7 cellular contexts compared by ENCODE assay signal in genomic region chr6:158672119-158672518, GRCh38. TPM values are rescaled to one million over a fixed set of nuclear protein-coding genes. Genes with fewer than 3 reads are reported as not detected.
A peak's percentile ranks its signal among the peaks of the same experiment; 100 is the strongest.
DNase-seq lines count a peak whose midpoint lies in the region; ATAC-seq, FAIRE-seq and TF ChIP-seq lines count a peak whose summit lies in the region.
"Not testable (repeated sequence)": the region's sequence is repeated elsewhere in the genome, so short reads cannot be mapped to it uniquely, and the experiment has no call there.

No MANE protein-coding gene starts in this region.

- not testable (repeated sequence) for H3K4me3 Mint-ChIP-seq in GM23338, type B pancreatic cell

- not testable (repeated sequence) for FAIRE-seq in K562 (lab: Jason Lieb, UNC)

- not testable (repeated sequence) for H3K4me3 ChIP-seq in GM23338; K562; thyroid gland (replicated peaks in 1 of 3)

- H2AFZ ChIP-seq in GM23338: 0 out of 2 replicates have a peak overlapping the region, but pooled peaks have one; percentile 59
- H2AFZ ChIP-seq in K562 (ENCODE audit: low read depth, low read length): not testable (repeated sequence)

- H3K79me2 ChIP-seq in GM23338 (replicated peaks; ENCODE audit: insufficient read depth); K562 (ENCODE audit: control insufficient read depth, insufficient read depth, low read length): not testable (repeated sequence)

- not testable (repeated sequence) for H3K9me3 Mint-ChIP-seq in GM23338, type B pancreatic cell

- not testable (repeated sequence) for H3F3A ChIP-seq in GM23338 (replicated peaks; ENCODE audit: low read depth)

- H3K27me3 Mint-ChIP-seq in GM23338 (ENCODE audit: insufficient read depth, low read depth, poor library complexity); type B pancreatic cell: not testable (repeated sequence)

- not testable (repeated sequence) for H3K4me1 ChIP-seq in GM23338 (ENCODE audit: insufficient read depth); K562 (replicated peaks in 1 of 2; ENCODE audit: control insufficient read depth in 2 of 2, insufficient read depth in 2 of 2, low read length in 2 of 2)
- H3K4me1 ChIP-seq in thyroid gland: peaks cover 55 to 62% of the 10 kb centered on the region in 2 donors

- not testable (repeated sequence) for TF ChIP-seq RAD21 in K562 (CRISPR knock-in tag; conservative IDR thresholded peaks at IDR 0.05 in 1 of 2, IDR thresholded peaks at IDR 0.05 in 1 of 2)

- intact Hi-C loops in K562 (cut with micrococcal nuclease); thyroid gland (cut with DNase I): not testable (repeated sequence)

- ATAC-seq in GM23338, K562: not testable (repeated sequence)

- TF ChIP-seq POLR2A in K562 (conservative IDR thresholded peaks at IDR 0.05); thyroid gland (IDR thresholded peaks at IDR 0.05): not testable (repeated sequence)

- in situ Hi-C loops in K562 (cut with MboI): not testable (repeated sequence)

- H3K36me3 ChIP-seq in GM23338 (ENCODE audit: insufficient read depth); K562 (ENCODE audit: control insufficient read depth, insufficient read depth, low read length); thyroid gland: not testable (repeated sequence)

- under 1% methylated on average over 8 of the region's 8 CpGs for WGBS in K562 (ENCODE audit: insufficient coverage, low coverage, missing lambda C conversion rate)
- 27 to 54% methylated on average over 8 of the region's 8 CpGs for WGBS in thyroid gland, 2 donors

- H3K9me2 ChIP-seq in GM23338 (ENCODE audit: insufficient read depth): not testable (repeated sequence)

- not testable (repeated sequence) for TF ChIP-seq CTCF in GM23338 (conservative IDR thresholded peaks at IDR 0.05; ENCODE audit: low read depth in 2 of 2); K562 (IDR thresholded peaks at IDR 0.05 in 2 of 3, conservative IDR thresholded peaks at IDR 0.05 in 1 of 3; ENCODE audit: insufficient read depth in 2 of 3, low read depth in 1 of 3, low read length in 3 of 3); thyroid gland (IDR thresholded peaks at IDR 0.05); type B pancreatic cell (conservative IDR thresholded peaks at IDR 0.05)

- not testable (repeated sequence) for H3K27me3 ChIP-seq in GM23338 (ENCODE audit: insufficient read depth); thyroid gland
- peaks cover 55 to 57% of the 10 kb centered on the region in 2 experiments for H3K27me3 ChIP-seq in K562 (ENCODE audit: control insufficient read depth in 2 of 2, insufficient read depth in 2 of 2, low read length in 2 of 2)

- CTCF ChIA-PET in K562 (lab: Yijun Ruan, JAX; ENCODE audit: low intra/inter-chr PET ratio): interaction anchor here (0.7 kb wide), 1 partner anchor 253 kb away, joined by 6 read pairs; no protein-coding TSS in a partner anchor

- not testable (repeated sequence) for TF ChIP-seq EP300 in K562 (IDR thresholded peaks at IDR 0.05; ENCODE audit: low read length)

- H3K36me3 Mint-ChIP-seq in GM23338 (ENCODE audit: low read depth); type B pancreatic cell: not testable (repeated sequence)

- not testable (repeated sequence) for H3K27ac ChIP-seq in GM23338 (ENCODE audit: low read depth); K562 (ENCODE audit: extremely low read depth, low read depth, low read length)
- H3K27ac ChIP-seq in thyroid gland: peak overlapping the region; percentile 81 to 91 (median 87)

- H3K9ac ChIP-seq in K562 (ENCODE audit: insufficient read depth in 1 of 2, low read depth in 2 of 2, low read length in 2 of 2): not testable (repeated sequence)

- H3K9me1 ChIP-seq in K562 (ENCODE audit: control insufficient read depth, insufficient read depth, low read length): not testable (repeated sequence)

- H3K4me2 ChIP-seq in GM23338; K562 (ENCODE audit: insufficient read depth, low read length): not testable (repeated sequence)

- H3K4me1 Mint-ChIP-seq in GM23338: not testable (repeated sequence)
- peaks cover 21% of the 10 kb centered on the region for H3K4me1 Mint-ChIP-seq in type B pancreatic cell (ENCODE audit: unreplicated experiment)

- DNase-seq in DMS79 (lab: John Stamatoyannopoulos, UW) (peak; percentile 49), DMS79 treated with DMSO at 0.1 percent for 48 hours (lab: John Stamatoyannopoulos, UW) (peak; percentile 59), thyroid gland (peak; percentile 64 to 71), type B pancreatic cell (ENCODE audit: extremely low spot score, unreplicated experiment) (peak; percentile 27)
- not testable (repeated sequence) for DNase-seq in GM23338 (ENCODE audit: low spot score); K562 (ENCODE audit: extremely low read depth in 1 of 4, low spot score in 3 of 4)
- peak; percentile 4 for DNase-seq in activated CD8-positive, alpha-beta memory T cell treated with anti-CD3 and anti-CD28 coated beads for 24 hours

- not testable (repeated sequence) for H3K9me3 ChIP-seq in K562 (replicated peaks; ENCODE audit: control insufficient read depth, insufficient read depth, low read depth, low read length); thyroid gland

- not testable (repeated sequence) for H4K20me1 ChIP-seq in GM23338 (replicated peaks; ENCODE audit: insufficient read depth); K562 (replicated peaks; ENCODE audit: control insufficient read depth, insufficient read depth, low read length)

- not testable (repeated sequence) for BruUV-seq in K562 (replicated peaks; lab: Mats Ljungman, UMichigan)

- POLR2A ChIA-PET in K562 (lab: Yijun Ruan, JAX): interaction anchor here (1.0 to 1.1 kb wide), 2 partner anchors 12 to 25 kb away, joined by 3 read pairs; no protein-coding TSS in a partner anchor

- H3K27ac Mint-ChIP-seq in GM23338, type B pancreatic cell: not testable (repeated sequence)

TF ChIP-seq in K562, 482 proteins besides CTCF, POLR2A, EP300 and RAD21 (continues in another document):
- peak; percentile 41 for TF ChIP-seq CBX8 (IDR thresholded peaks at IDR 0.05; ENCODE audit: borderline replicate concordance, extremely low read depth, low read depth, low read length, poor library complexity, severe bottlenecking)
- TF ChIP-seq EZH2 (IDR thresholded peaks at IDR 0.05; ENCODE audit: borderline replicate concordance, low read depth, low read length): 0 out of 2 replicates have a peak, but pooled peaks have one; percentile 26

RNA-seq across cellular contexts. Expression of gene SYTL3, which starts 22.3 kb away (rescaled TPM):
- 0.07 TPM in 1 of 2 replicates, not detected in the other for total RNA-seq in GM23338 (2014; rRNA removed; shearing (Covaris generic))
- polyA plus RNA-seq in GM23338 (2016; fragmentation: Nextera tagmentation; extraction: Ambion mirVana) (not detected in 2 replicates), K562 (2011; rRNA removed) (0.12 and 0.46 TPM in 2 replicates), K562 (2014; fragmentation: Illumina TruSeq; extraction: Trizol) (0.16 and 0.17 TPM in 2 replicates), K562 (2014; fragmentation: Nextera tagmentation; extraction: Ambion mirVana) (under 1 TPM in 1 of 2 experiments, not detected in 1; 0.06 TPM), K562 (2014; rRNA removed) (0.04 TPM in 2 replicates)
- 0.62 and 0.69 TPM in 2 replicates for total RNA-seq in K562 (2011; cell fraction: chromatin; rRNA removed; ENCODE audit: low replicate concordance)
- 0.13 and 0.50 TPM in 2 replicates for total RNA-seq in K562 (2011; cell fraction: nucleolus; rRNA removed)
- 0.15 and 0.38 TPM in 2 replicates for total RNA-seq in K562 (2011; cell fraction: nucleoplasm; rRNA removed)
- total RNA-seq in K562 (2014; rRNA removed) (0.05 and 0.61 TPM in 2 replicates), K562 (2014; rRNA removed; fragmentation: Illumina TruSeq; extraction: Trizol) (0.16 and 0.25 TPM in 2 replicates), K562 (2015; rRNA removed; fragmentation: Illumina TruSeq; extraction: Trizol) (0.11 and 0.18 TPM in 2 replicates), K562 (2021) (0.11 and 0.35 TPM in 2 replicates), thyroid gland (10 to 100 TPM; 16.9 to 33.0 (median 24.4) TPM), type B pancreatic cell (ENCODE audit: low replicate concordance) (2.2 and 2.8 TPM in 2 replicates)
- polyA plus RNA-seq in K562 (2011; cell fraction: cytosol; rRNA removed): 0.22 and 0.39 TPM in 2 replicates
- 0.24 and 0.38 TPM in 2 replicates for polyA plus RNA-seq in K562 (2011; cell fraction: nucleus; rRNA removed)
- polyA plus RNA-seq in K562 (2012): 0.17 and 0.35 TPM in 2 replicates
- polyA minus RNA-seq in K562 (2011; rRNA and poly(A)+ RNA removed): 0.21 and 0.39 TPM in 2 replicates
- polyA minus RNA-seq in K562 (2011; cell fraction: cytosol; rRNA and poly(A)+ RNA removed): not detected in 2 replicates
- polyA minus RNA-seq in K562 (2011; cell fraction: nucleus; rRNA and poly(A)+ RNA removed): 0.13 and 0.33 TPM in 2 replicates

RNA-seq across cellular contexts. Expression of gene DYNLT1, which starts 27.6 kb away (rescaled TPM):
- 60.9 and 71.6 TPM in 2 replicates for total RNA-seq in GM23338 (2014; rRNA removed; shearing (Covaris generic))
- 235 and 241 TPM in 2 replicates for polyA plus RNA-seq in GM23338 (2016; fragmentation: Nextera tagmentation; extraction: Ambion mirVana)
- total RNA-seq in K562 (2011; cell fraction: chromatin; rRNA removed; ENCODE audit: low replicate concordance): 58.0 and 71.5 TPM in 2 replicates
- 42.2 and 43.2 TPM in 2 replicates for total RNA-seq in K562 (2011; cell fraction: nucleolus; rRNA removed)
- total RNA-seq in K562 (2011; cell fraction: nucleoplasm; rRNA removed): 65.8 and 91.8 TPM in 2 replicates
- 42.2 and 50.0 TPM in 2 replicates for total RNA-seq in K562 (2014; rRNA removed)
- 70.3 and 75.7 TPM in 2 replicates for total RNA-seq in K562 (2014; rRNA removed; fragmentation: Illumina TruSeq; extraction: Trizol)
- 52.8 and 57.3 TPM in 2 replicates for total RNA-seq in K562 (2015; rRNA removed; fragmentation: Illumina TruSeq; extraction: Trizol)
- 98.5 and 103 TPM in 2 replicates for total RNA-seq in K562 (2021)
- 324 and 368 TPM in 2 replicates for polyA plus RNA-seq in K562 (2011; rRNA removed)
- 189 and 261 TPM in 2 replicates for polyA plus RNA-seq in K562 (2011; cell fraction: cytosol; rRNA removed)
- 136 and 203 TPM in 2 replicates for polyA plus RNA-seq in K562 (2011; cell fraction: nucleus; rRNA removed)
- polyA plus RNA-seq in K562 (2012): 107 and 174 TPM in 2 replicates
- 130 TPM in 2 replicates for polyA plus RNA-seq in K562 (2014; fragmentation: Illumina TruSeq; extraction: Trizol)
- polyA plus RNA-seq in K562 (2014; fragmentation: Nextera tagmentation; extraction: Ambion mirVana): 100 to 1,000 TPM; 489 to 583 TPM
- 127 and 142 TPM in 2 replicates for polyA plus RNA-seq in K562 (2014; rRNA removed)
- polyA minus RNA-seq in K562 (2011; rRNA and poly(A)+ RNA removed): 150 and 163 TPM in 2 replicates
- 30.3 and 31.2 TPM in 2 replicates for polyA minus RNA-seq in K562 (2011; cell fraction: cytosol; rRNA and poly(A)+ RNA removed)
- polyA minus RNA-seq in K562 (2011; cell fraction: nucleus; rRNA and poly(A)+ RNA removed): 17.0 and 23.3 TPM in 2 replicates
- total RNA-seq in thyroid gland: 100 to 1,000 TPM in 2 of 4 donors, 10 to 100 TPM in 2; 76.6 to 113 (median 93.4) TPM
- total RNA-seq in type B pancreatic cell (ENCODE audit: low replicate concordance): 138 and 149 TPM in 2 replicates
